Comparison of ENCODE assay signal across 8 cellular contexts in the genomic region with DNA sequence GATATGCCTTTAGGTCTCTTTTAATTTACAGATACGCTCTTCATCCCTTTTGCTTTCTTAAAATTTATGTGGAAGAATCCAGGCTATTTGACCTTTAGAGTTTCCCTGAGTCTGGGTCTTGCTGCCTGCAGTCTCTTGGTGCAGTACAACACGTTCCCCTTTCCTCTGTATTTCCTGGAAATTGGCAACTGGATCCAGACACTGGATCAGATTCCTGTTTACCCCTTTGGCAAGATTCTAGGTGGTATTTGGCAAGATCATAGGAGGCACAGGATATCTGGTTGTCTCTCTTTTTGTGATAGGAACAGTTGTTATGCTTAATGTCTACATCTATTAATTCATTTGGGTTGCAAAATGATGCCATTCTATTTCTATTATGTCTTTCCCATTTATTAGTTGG.
"Had no signal": no experiment of that assay in that cellular context is flagged by ENCODE, and none has a peak within 500 bp of the region (broad histone marks: within the 10 kb centered on the region; RNA-seq: fewer than 3 reads in every experiment).

No MANE protein-coding gene starts in this region.

- DNase-seq: IMR-90, KBM-7, KG1 had no signal

- H3K9ac ChIP-seq: KMS-11 had no signal

- H3K4me3 ChIP-seq: K562 had no signal

- ATAC-seq: K562 had no signal

- H3K4me3 Mint-ChIP-seq: IgD-negative memory B cell had no signal

- H3K9me3 Mint-ChIP-seq: IgD-negative memory B cell had no signal

- H3K4me2 ChIP-seq: KMS-11 had no signal

- H3K27ac ChIP-seq: HL-60, KMS-11 had no signal

- FAIRE-seq: HTR-8/SVneo, K562 had no signal

- H3K36me3 Mint-ChIP-seq: IgD-negative memory B cell had no signal
